ENCODE assay signal across 23 cellular contexts in the genomic region with DNA sequence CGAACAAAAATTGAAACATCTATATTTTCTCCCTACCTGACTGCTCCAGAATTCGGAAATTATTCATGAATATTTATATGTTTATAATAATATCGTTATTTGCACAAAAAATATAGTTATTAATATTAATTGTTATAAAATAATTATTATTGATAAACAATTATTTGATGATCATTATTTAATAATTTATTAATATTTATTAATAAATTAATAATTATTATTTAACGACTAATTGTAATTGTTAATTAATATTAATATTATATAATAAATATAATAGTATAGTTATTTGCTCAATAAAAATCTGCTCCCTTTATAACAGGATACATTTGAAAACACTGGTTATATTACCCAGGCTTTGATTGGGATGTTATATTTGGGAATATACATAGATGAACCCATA. TPM values are rescaled to one million over a fixed set of nuclear protein-coding genes. Genes with fewer than 3 reads are reported as not detected.
DNase-seq lines count a peak whose midpoint lies in the region; ATAC-seq, FAIRE-seq and TF ChIP-seq lines count a peak whose summit lies in the region.
"Had no signal": no experiment of that assay in that cellular context is flagged by ENCODE, and none has a peak within 500 bp of the region (broad histone marks: within the 10 kb centered on the region; RNA-seq: fewer than 3 reads in every experiment).

No MANE protein-coding gene starts in this region.

- peaks cover 53% of the 10 kb centered on the region for H3K27me3 Mint-ChIP-seq in CD8-positive, alpha-beta T cell (ENCODE audit: low read depth)

- H3K27ac Mint-ChIP-seq in CD8-positive, alpha-beta T cell = no peak overlapping the region
- H3K27ac Mint-ChIP-seq: CD4-positive, alpha-beta memory T cell; GM23338 had no signal

- CTCF ChIA-PET in CD8-positive, alpha-beta T cell (lab: Charles Lee) = interaction anchor here (1.0 to 4.2 kb wide), 2 partner anchors 16 to 18 kb away, joined by 3 to 16 read pairs; no protein-coding TSS in a partner anchor

- H3K9me3 ChIP-seq in pancreas = no peaks in the 10 kb centered on the region
- H3K9me3 ChIP-seq in CD8-positive, alpha-beta T cell (ENCODE audit: low read length) = no peaks in the 10 kb centered on the region
- H3K9me3 ChIP-seq: A549 had no signal

- no peak overlapping the region for H3K27ac ChIP-seq in pancreas
- no peak overlapping the region for H3K27ac ChIP-seq in CD8-positive, alpha-beta T cell (ENCODE audit: low read depth, low read length)
- H3K27ac ChIP-seq: A549, C4-2B, HL-60 had no signal

- no peaks in the 10 kb centered on the region for H3K4me1 ChIP-seq in pancreas
- H3K4me1 ChIP-seq in CD8-positive, alpha-beta T cell (ENCODE audit: insufficient read depth, low read length) = peaks cover 22% of the 10 kb centered on the region

- ATAC-seq in pancreas = no peak
- ATAC-seq in CD8-positive, alpha-beta T cell = no peak
- ATAC-seq: A549, GM23338 had no signal

- POLR2A ChIA-PET in CD8-positive, alpha-beta T cell (lab: Charles Lee) = no interaction called here

- H3K4me3 ChIP-seq in pancreas = no peak overlapping the region
- no peak overlapping the region for H3K4me3 ChIP-seq in CD8-positive, alpha-beta T cell (ENCODE audit: low read depth, low read length)
- H3K4me3 ChIP-seq: A549, GM23338 had no signal

- no peaks in the 10 kb centered on the region for H3K9me3 Mint-ChIP-seq in CD8-positive, alpha-beta T cell

- no peaks in the 10 kb centered on the region for H3K36me3 Mint-ChIP-seq in CD8-positive, alpha-beta T cell
- H3K36me3 Mint-ChIP-seq: CD4-positive, alpha-beta memory T cell had no signal

- no peaks in the 10 kb centered on the region for H3K27me3 ChIP-seq in pancreas
- no peaks in the 10 kb centered on the region for H3K27me3 ChIP-seq in CD8-positive, alpha-beta T cell (ENCODE audit: insufficient read depth, low read length)

- TF ChIP-seq CTCF in pancreas (IDR thresholded peaks at IDR 0.05) = no peak
- no peak for TF ChIP-seq CTCF in CD8-positive, alpha-beta T cell (IDR thresholded peaks at IDR 0.05)

- H3K4me3 Mint-ChIP-seq in CD8-positive, alpha-beta T cell = no peak overlapping the region
- H3K4me3 Mint-ChIP-seq: CD4-positive, alpha-beta memory T cell; GM23338 had no signal

- WGBS in pancreas, 2 donors = 70 to 82% methylated on average over 4 of the region's 4 CpGs

- peaks cover 26% of the 10 kb centered on the region for H3K4me1 Mint-ChIP-seq in CD8-positive, alpha-beta T cell (ENCODE audit: low read depth)

- DNase-seq in RCC 7860 (ENCODE audit: low spot score) (no peak), pancreas (no peak), NCI-H526 treated with DMSO at 0.1 percent for 48 hours (lab: John Stamatoyannopoulos, UW) (no peak)
- DNase-seq in effector CD8-positive, alpha-beta T cell (lab: John Stamatoyannopoulos, UW) = no peak
- DNase-seq in CD8-positive, alpha-beta T cell = no peak
- DNase-seq: AML-193; CD4-positive, alpha-beta memory T cell; COR-L47; DMS 273 treated with DMSO at 0.1 percent for 48 hours; DMS53; DND-41; EL; HCEC 1CT had no signal

- H3K36me3 ChIP-seq in pancreas = no peaks in the 10 kb centered on the region
- H3K36me3 ChIP-seq in CD8-positive, alpha-beta T cell (ENCODE audit: insufficient read depth, low read length) = no peaks in the 10 kb centered on the region

- intact Hi-C loops in pancreas (cut with DNase I) = no loop called here
- intact Hi-C loops in CD8-positive, alpha-beta T cell (cut with DNase I, micrococcal nuclease) = no loop called here

- peak; percentile 82 for FAIRE-seq in RCC 7860 (lab: Jason Lieb, UNC)
- peak; percentile 95 for FAIRE-seq in endometrium (lab: Jason Lieb, UNC)
- peak; percentile 98 for FAIRE-seq in pancreas (lab: Jason Lieb, UNC)
- FAIRE-seq: GM12891, H54 had no signal

RNA-seq across cellular contexts. Expression of gene CEACAM6, which starts 14.3 kb away (rescaled TPM):
- 1 to 10 TPM; 3.6 to 9.0 (median 8.0) TPM for total RNA-seq in pancreas
- 1 to 10 TPM in 1 of 2 donors, under 1 TPM in 1; 0.68 to 1.7 TPM for polyA plus RNA-seq in pancreas
- not detected for total RNA-seq in CD8-positive, alpha-beta T cell
- total RNA-seq: CD4-positive, alpha-beta memory T cell; G401; GM23338; HT1080 had no signal
- polyA plus RNA-seq: BJ; CD4-positive, alpha-beta memory T cell; GM23338 had no signal

RNA-seq across cellular contexts. Expression of gene CEACAM3, which starts 26.8 kb away (rescaled TPM):
- under 1 TPM in 2 of 6 donors, not detected in 4; 0.41 to 0.61 TPM for total RNA-seq in pancreas
- polyA plus RNA-seq in pancreas = not detected
- total RNA-seq in CD8-positive, alpha-beta T cell = not detected
- total RNA-seq: CD4-positive, alpha-beta memory T cell; G401; GM23338; HT1080 had no signal
- polyA plus RNA-seq: A549; BJ; CD4-positive, alpha-beta memory T cell; GM23338 had no signal

Comparison
In these comparisons a context has a peak if more than half of its experiments do, and no peak if none do; other contexts are left out.
1. RNA of gene CEACAM6, which starts 14.3 kb away (total RNA-seq): 3.6 to 9.0 TPM in pancreas; not detected in CD8-positive, alpha-beta T cell; every median in the first group is over 4 times any median in the second.